In genomic region chr12:105676694-105677093, GRCh38 we compare ENCODE assay signal across 16 cellular contexts.
DNase-seq lines count a peak whose midpoint lies in the region; ATAC-seq and TF ChIP-seq lines count a peak whose summit lies in the region.
"Had no signal": no experiment of that assay in that cellular context is flagged by ENCODE, and none has a peak within 500 bp of the region (broad histone marks: within the 10 kb centered on the region; RNA-seq: fewer than 3 reads in every experiment).

No MANE protein-coding gene starts in this region.

- H3K4me1 ChIP-seq in esophagus muscularis mucosa (peaks cover 32 to 50% (median 49%) of the 10 kb centered on the region in 4 donors), smooth muscle cell (ENCODE audit: low read depth) (no peaks in the 10 kb centered on the region)
- H3K4me1 ChIP-seq: BLaER1, left lung had no signal

- DNase-seq in DMS 273 (lab: John Stamatoyannopoulos, UW; ENCODE audit: unreplicated experiment) (peak; percentile 51), DMS 273 treated with DMSO at 0.1 percent for 48 hours (lab: John Stamatoyannopoulos, UW) (no peak), NCI-H82 (lab: John Stamatoyannopoulos, UW) (peak; percentile 83), esophagus muscularis mucosa (ENCODE audit: extremely low spot score) (no peak), sciatic nerve (ENCODE audit: low spot score) (no peak), progenitor cell of endocrine pancreas (ENCODE audit: low spot score, unreplicated experiment) (no peak), glutamatergic neuron (no peak), smooth muscle cell (lab: John Stamatoyannopoulos, UW; ENCODE audit: unreplicated experiment) (no peak)
- DNase-seq: activated CD4-positive, CD25-positive, alpha-beta regulatory T cell; hypothalamus; left lung; NCI-H1436; NCI-H526; T-helper 2 cell had no signal

- H4K20me1 ChIP-seq in smooth muscle cell (ENCODE audit: low read depth) = no peaks in the 10 kb centered on the region
- H4K20me1 ChIP-seq: BLaER1 had no signal

- H3K4me3 Mint-ChIP-seq in progenitor cell of endocrine pancreas (ENCODE audit: low read depth) = no peak overlapping the region
- no peak overlapping the region for H3K4me3 Mint-ChIP-seq in glutamatergic neuron (ENCODE audit: unreplicated experiment)

- no peak overlapping the region for H3K4me2 ChIP-seq in smooth muscle cell
- H3K4me2 ChIP-seq: BLaER1 had no signal

- TF ChIP-seq EP300 in esophagus muscularis mucosa (IDR thresholded peaks at IDR 0.05) = no peak

- TF ChIP-seq CTCF in esophagus muscularis mucosa (IDR thresholded peaks at IDR 0.05) (no peak), progenitor cell of endocrine pancreas (IDR thresholded peaks at IDR 0.05; ENCODE audit: unreplicated experiment) (no peak), glutamatergic neuron (IDR thresholded peaks at IDR 0.05; ENCODE audit: partially characterized antibody, unreplicated experiment) (no peak), smooth muscle cell (IDR thresholded peaks at IDR 0.05; ENCODE audit: borderline replicate concordance, insufficient read depth, poor library complexity, severe bottlenecking) (no peak)

- TF ChIP-seq POLR2A in esophagus muscularis mucosa (IDR thresholded peaks at IDR 0.05; ENCODE audit: low read depth) = no peak

- H3K9me3 Mint-ChIP-seq in progenitor cell of endocrine pancreas (ENCODE audit: low read depth) = no peaks in the 10 kb centered on the region
- H3K9me3 Mint-ChIP-seq in glutamatergic neuron (ENCODE audit: unreplicated experiment) = no peaks in the 10 kb centered on the region

- peak; percentile 64 for ATAC-seq in sciatic nerve
- ATAC-seq: left lung had no signal

- H3K36me3 Mint-ChIP-seq in progenitor cell of endocrine pancreas (ENCODE audit: insufficient read depth) (no peaks in the 10 kb centered on the region), glutamatergic neuron (ENCODE audit: unreplicated experiment) (no peaks in the 10 kb centered on the region)

- H3K36me3 ChIP-seq in esophagus muscularis mucosa (no peaks in the 10 kb centered on the region), smooth muscle cell (ENCODE audit: low read depth) (no peaks in the 10 kb centered on the region)
- H3K36me3 ChIP-seq: BLaER1, left lung had no signal

- H2AFZ ChIP-seq in smooth muscle cell (ENCODE audit: low read depth) = no peak overlapping the region

- H3K9me3 ChIP-seq in esophagus muscularis mucosa (no peaks in the 10 kb centered on the region), smooth muscle cell (replicated peaks; ENCODE audit: low read depth) (no peaks in the 10 kb centered on the region)
- H3K9me3 ChIP-seq: BLaER1, left lung had no signal

- intact Hi-C loops in esophagus muscularis mucosa (cut with DNase I) = no loop called here
- intact Hi-C loops in sciatic nerve (cut with DNase I) = no loop called here

- H3K9ac ChIP-seq in smooth muscle cell (ENCODE audit: low read depth) = no peak overlapping the region
- H3K9ac ChIP-seq: BLaER1 had no signal

- H3K27me3 ChIP-seq in esophagus muscularis mucosa (no peaks in the 10 kb centered on the region), smooth muscle cell (ENCODE audit: low read depth) (no peaks in the 10 kb centered on the region)
- H3K27me3 ChIP-seq: BLaER1, left lung had no signal

- 48% methylated on average over 2 of the region's 2 CpGs for WGBS in esophagus muscularis mucosa
- 92% methylated on average over 1 of the region's 2 CpGs for WGBS in smooth muscle cell (ENCODE audit: low lambda C conversion rate)

- H3K4me3 ChIP-seq in esophagus muscularis mucosa = no peak overlapping the region
- H3K4me3 ChIP-seq in smooth muscle cell = no peak overlapping the region
- H3K4me3 ChIP-seq: BLaER1, left lung had no signal

- no peaks in the 10 kb centered on the region for H3F3A ChIP-seq in smooth muscle cell (ENCODE audit: low read depth)

- no peaks in the 10 kb centered on the region for H3K79me2 ChIP-seq in smooth muscle cell (ENCODE audit: low read depth)

- H3K27ac ChIP-seq in esophagus muscularis mucosa (replicated peaks in 1 of 4) (peak overlapping the region in 3 of 4 donors; percentile 9 to 34 (median 24)), smooth muscle cell (ENCODE audit: low read depth) (no peak overlapping the region)
- H3K27ac ChIP-seq: 22Rv1, BLaER1, left lung had no signal

- peaks cover 3% of the 10 kb centered on the region for H3K27me3 Mint-ChIP-seq in progenitor cell of endocrine pancreas
- peaks cover 2% of the 10 kb centered on the region for H3K27me3 Mint-ChIP-seq in glutamatergic neuron (ENCODE audit: unreplicated experiment)

- H3K27ac Mint-ChIP-seq in progenitor cell of endocrine pancreas (no peak overlapping the region), glutamatergic neuron (ENCODE audit: unreplicated experiment) (no peak overlapping the region)

- H3K4me1 Mint-ChIP-seq in progenitor cell of endocrine pancreas (ENCODE audit: low read depth) = peaks cover 2% of the 10 kb centered on the region
- no peaks in the 10 kb centered on the region for H3K4me1 Mint-ChIP-seq in glutamatergic neuron (ENCODE audit: low read depth, unreplicated experiment)

Comparison
In these comparisons a context has a peak if more than half of its experiments do, and no peak if none do; other contexts are left out.
1. DNase-seq: peak in DMS 273 (single experiment) and NCI-H82 (single experiment); none in DMS 273 treated with DMSO at 0.1 percent for 48 hours (single experiment), esophagus muscularis mucosa (single experiment), sciatic nerve (single experiment), progenitor cell of endocrine pancreas (single experiment), glutamatergic neuron (single experiment) and smooth muscle cell (single experiment).